ENCODE assay signal across 20 cellular contexts in the genomic region with DNA sequence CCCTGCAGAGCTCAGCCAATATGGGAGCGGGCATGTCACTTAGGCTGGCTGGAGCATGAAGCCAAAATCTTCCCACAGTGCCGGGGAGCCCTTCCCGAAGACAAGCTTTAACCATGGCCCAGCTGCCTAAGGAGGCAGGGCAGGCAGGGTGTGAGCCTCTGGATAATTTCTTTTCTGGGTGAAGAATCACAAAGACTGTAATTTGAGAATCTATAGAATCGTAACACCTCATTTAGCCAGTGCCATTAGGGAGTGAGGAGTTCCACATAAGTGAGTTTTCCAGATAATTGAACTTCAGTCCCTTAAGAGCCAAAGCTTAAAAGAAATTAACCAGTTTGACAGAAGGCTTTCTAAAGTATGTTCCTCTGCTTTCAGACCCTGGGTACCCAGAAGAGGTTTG.
"Had no signal": no experiment of that assay in that cellular context is flagged by ENCODE, and none has a peak within 500 bp of the region (broad histone marks: within the 10 kb centered on the region; RNA-seq: fewer than 3 reads in every experiment).

No MANE protein-coding gene starts in this region.

- H3K27ac ChIP-seq: left lung, neural progenitor cell, parathyroid adenoma, prostate gland, skin epidermis, spleen, thoracic aorta, tibial nerve, upper lobe of left lung had no signal

- H3K9me3 Mint-ChIP-seq: naive thymus-derived CD4-positive, alpha-beta T cell; nephron; neural progenitor cell; stimulated activated memory B cell treated with anti-CD40 and anti-IgM and Interleukin-4, amounts not matched to agents 10 μg/mL and 1 μg/mL and 100 μg/mL, for 72 hours had no signal

- H3K4me3 Mint-ChIP-seq: naive thymus-derived CD4-positive, alpha-beta T cell; nephron; neural progenitor cell; stimulated activated memory B cell treated with anti-CD40 and anti-IgM and Interleukin-4, amounts not matched to agents 10 μg/mL and 1 μg/mL and 100 μg/mL, for 72 hours had no signal

- H3K27ac Mint-ChIP-seq: naive thymus-derived CD4-positive, alpha-beta T cell; nephron; neural progenitor cell; stimulated activated memory B cell treated with anti-CD40 and anti-IgM and Interleukin-4, amounts not matched to agents 10 μg/mL and 1 μg/mL and 100 μg/mL, for 72 hours had no signal

- DNase-seq: cortex of kidney; head of caudate nucleus; left lung; mesendoderm; midbrain; naive thymus-derived CD4-positive, alpha-beta T cell; right cardiac atrium; spleen; stimulated activated CD4-positive, alpha-beta T cell treated with anti-CD3 and anti-CD28 coated beads, Interleukin-4, amount 100 ng/mL, for 4 hours; stimulated activated naive CD8-positive, alpha-beta T cell treated with anti-CD3 and anti-CD28 coated beads, Interleukin-15, Interleukin-2, amounts not matched to agents 100 U/mL and 50 U/mL, for 24 hours; substantia nigra; upper lobe of left lung had no signal

- H3K36me3 Mint-ChIP-seq: naive thymus-derived CD4-positive, alpha-beta T cell; neural progenitor cell; stimulated activated memory B cell treated with anti-CD40 and anti-IgM and Interleukin-4, amounts not matched to agents 10 μg/mL and 1 μg/mL and 100 μg/mL, for 72 hours had no signal

- ATAC-seq: left lung; naive thymus-derived CD4-positive, alpha-beta T cell; right cardiac atrium; stimulated activated memory B cell treated with anti-CD40 and anti-IgM and Interleukin-4, amounts not matched to agents 10 μg/mL and 1 μg/mL and 100 μg/mL, for 72 hours; stimulated activated naive CD8-positive, alpha-beta T cell treated with anti-CD3 and anti-CD28 coated beads, Interleukin-15, Interleukin-2, amounts not matched to agents 100 U/mL and 50 U/mL, for 24 hours had no signal
